Comparison of ENCODE assay signal across 1 cellular context in the genomic region with DNA sequence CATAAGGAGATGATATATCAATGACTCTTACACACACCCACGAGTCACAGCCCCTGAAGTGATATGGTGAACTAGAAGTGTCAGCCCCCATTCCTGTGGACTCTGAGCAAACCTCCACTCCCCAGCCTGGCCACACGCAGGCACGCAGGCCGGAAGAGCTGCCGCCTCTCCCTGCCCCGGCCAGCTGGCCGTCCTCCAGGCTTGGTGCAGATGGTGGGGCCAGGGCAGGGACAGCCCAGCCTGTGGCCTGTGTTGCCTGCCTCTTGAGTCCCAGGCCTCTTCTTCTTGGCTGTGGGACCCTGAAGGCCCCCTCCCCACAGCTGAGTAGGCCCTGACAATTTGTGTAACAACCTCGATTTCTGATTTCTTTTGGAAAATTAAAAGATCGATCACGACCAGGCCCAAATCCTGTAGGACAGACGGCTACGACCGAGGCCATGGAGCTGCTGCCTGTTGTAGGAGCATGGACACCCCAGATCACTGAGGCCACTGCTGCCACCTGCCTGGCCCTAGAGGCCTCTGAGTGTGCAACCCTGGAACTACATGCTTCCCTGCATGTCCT.
TF ChIP-seq lines count a peak whose summit lies in the region.

No MANE protein-coding gene starts in this region.

TF ChIP-seq in IMR-90, 13 proteins besides CTCF, POLR2A, EP300 and RAD21 (continued from another document):
- TF ChIP-seq BHLHE40 (IDR thresholded peaks at IDR 0.05; ENCODE audit: low read depth, low read length) (peak; percentile 62), FOS (IDR thresholded peaks at IDR 0.05; ENCODE audit: low read depth, low read length) (peak; percentile 49; the same call in 1 of the 2 replicates), CHD1 (IDR thresholded peaks at IDR 0.05; ENCODE audit: low read depth, low read length) (no peak), SMC3 (IDR thresholded peaks at IDR 0.05; ENCODE audit: low read depth, low read length) (peak; percentile 12; the same call in 1 of the 2 replicates), ELK1 (IDR thresholded peaks at IDR 0.05; ENCODE audit: borderline replicate concordance, low read depth, low read length) (no peak), MAFK (IDR thresholded peaks at IDR 0.05; ENCODE audit: low read depth, low read length) (no peak), RFX5 (IDR thresholded peaks at IDR 0.05; ENCODE audit: low read depth, low read length) (no peak), CEBPB (IDR thresholded peaks at IDR 0.05; ENCODE audit: low read depth, low read length) (no peak), MXI1 (IDR thresholded peaks at IDR 0.05; ENCODE audit: borderline replicate concordance, low read depth, low read length) (0 out of 2 replicates have a peak, but pooled peaks have one; percentile 14), RCOR1 (IDR thresholded peaks at IDR 0.05; ENCODE audit: insufficient replicate concordance, low read length) (peak; percentile 81), MAZ (IDR thresholded peaks at IDR 0.05; ENCODE audit: borderline replicate concordance, low read depth, low read length) (peak; percentile 76; the same call in 1 of the 2 replicates)
- TF ChIP-seq, protein P1, sequence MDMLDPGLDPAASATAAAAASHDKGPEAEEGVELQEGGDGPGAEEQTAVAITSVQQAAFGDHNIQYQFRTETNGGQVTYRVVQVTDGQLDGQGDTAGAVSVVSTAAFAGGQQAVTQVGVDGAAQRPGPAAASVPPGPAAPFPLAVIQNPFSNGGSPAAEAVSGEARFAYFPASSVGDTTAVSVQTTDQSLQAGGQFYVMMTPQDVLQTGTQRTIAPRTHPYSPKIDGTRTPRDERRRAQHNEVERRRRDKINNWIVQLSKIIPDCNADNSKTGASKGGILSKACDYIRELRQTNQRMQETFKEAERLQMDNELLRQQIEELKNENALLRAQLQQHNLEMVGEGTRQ (IDR thresholded peaks at IDR 0.05; ENCODE audit: low read depth, low read length): no peak
